In genomic region chr2:136386046-136386445, GRCh38 we compare ENCODE assay signal across 19 cellular contexts.
A peak's percentile ranks its signal among the peaks of the same experiment; 100 is the strongest.
DNase-seq lines count a peak whose midpoint lies in the region; ATAC-seq and TF ChIP-seq lines count a peak whose summit lies in the region.
"Had no signal": no experiment of that assay in that cellular context is flagged by ENCODE, and none has a peak within 500 bp of the region (broad histone marks: within the 10 kb centered on the region; RNA-seq: fewer than 3 reads in every experiment).

No MANE protein-coding gene starts in this region.

- no TSS peak for BruUV-seq in Calu3 (replicated peaks; lab: Mats Ljungman, UMichigan)

- TF ChIP-seq CTCF in foreskin keratinocyte (conservative IDR thresholded peaks at IDR 0.05), result no peak
- no peak for TF ChIP-seq CTCF in Calu3 (IDR thresholded peaks at IDR 0.05; ENCODE audit: unreplicated experiment)

- H3K4me1 ChIP-seq in foreskin keratinocyte, result no peaks in the 10 kb centered on the region
- H3K4me1 ChIP-seq: Caco-2 had no signal

- no peak overlapping the region for H3K27ac Mint-ChIP-seq in Calu3 (ENCODE audit: unreplicated experiment)
- H3K27ac Mint-ChIP-seq: activated CD4-positive, alpha-beta T cell treated with anti-CD3 and anti-CD28 coated beads, Interleukin-2, amount 10 ng/mL, durations not matched to agents 7 days and 5 days; effector memory CD8-positive, alpha-beta T cell had no signal

- no peaks in the 10 kb centered on the region for H3K27me3 ChIP-seq in foreskin keratinocyte
- H3K27me3 ChIP-seq: neutrophil, Peyer's patch, stomach had no signal

- intact Hi-C loops in sciatic nerve (cut with DNase I), result loop anchor here (10.0 kb wide), 1 partner anchor 471 kb away; no protein-coding TSS in a partner anchor
- intact Hi-C loops in Calu3 (cut with micrococcal nuclease; ENCODE audit: unreplicated experiment), result no loop called here

- H3K4me1 Mint-ChIP-seq in Calu3 (ENCODE audit: low read depth, unreplicated experiment), result no peaks in the 10 kb centered on the region

- no peak overlapping the region for H3K4me3 Mint-ChIP-seq in Calu3 (ENCODE audit: low read depth, unreplicated experiment)
- H3K4me3 Mint-ChIP-seq: activated CD4-positive, alpha-beta T cell treated with anti-CD3 and anti-CD28 coated beads, Interleukin-2, amount 10 ng/mL, durations not matched to agents 7 days and 5 days; effector memory CD8-positive, alpha-beta T cell had no signal

- CTCF ChIA-PET in Calu3 (lab: Charles Lee), result no interaction called here

- ATAC-seq in foreskin keratinocyte, result peak; percentile 47
- ATAC-seq in sciatic nerve, result peak; percentile 85
- ATAC-seq in HG03280 (IDR thresholded peaks at IDR 0.05; ENCODE audit: unreplicated experiment), result no peak
- no peak for ATAC-seq in GM21825 (IDR thresholded peaks at IDR 0.05; ENCODE audit: unreplicated experiment)
- ATAC-seq: effector memory CD8-positive, alpha-beta T cell; GM12878; left colon had no signal

- no peaks in the 10 kb centered on the region for H3K36me3 Mint-ChIP-seq in Calu3 (ENCODE audit: insufficient read depth, unreplicated experiment)

- H3K9me3 Mint-ChIP-seq in Calu3 (ENCODE audit: low read depth, unreplicated experiment), result no peaks in the 10 kb centered on the region
- H3K9me3 Mint-ChIP-seq: activated CD4-positive, alpha-beta T cell treated with anti-CD3 and anti-CD28 coated beads, Interleukin-2, amount 10 ng/mL, durations not matched to agents 7 days and 5 days; effector memory CD8-positive, alpha-beta T cell had no signal

- no peak overlapping the region for H3K27ac ChIP-seq in foreskin keratinocyte
- H3K27ac ChIP-seq: stomach had no signal

- DNase-seq in GM03348 (ENCODE audit: low spot score) (peak; percentile 32), NCI-H69 (lab: John Stamatoyannopoulos, UW) (peak; percentile 49), foreskin keratinocyte (no peak), sciatic nerve (ENCODE audit: low spot score) (no peak), Calu3 (no peak)
- DNase-seq: activated CD4-positive, alpha-beta T cell treated with anti-CD3 and anti-CD28 coated beads, Interleukin-2, amount 10 ng/mL, durations not matched to agents 7 days and 5 days; Caco-2; effector memory CD8-positive, alpha-beta T cell; GDM1; left colon; NCI-H1092 treated with DMSO at 0.1 percent for 48 hours; NCI-H2107; Peyer's patch; stomach; SW 1271 had no signal

- peaks cover 8% of the 10 kb centered on the region for H3K27me3 Mint-ChIP-seq in Calu3 (ENCODE audit: unreplicated experiment)
- H3K27me3 Mint-ChIP-seq: activated CD4-positive, alpha-beta T cell treated with anti-CD3 and anti-CD28 coated beads, Interleukin-2, amount 10 ng/mL, durations not matched to agents 7 days and 5 days; effector memory CD8-positive, alpha-beta T cell had no signal

Comparison
In these comparisons a context has a peak if more than half of its experiments do, and no peak if none do; other contexts are left out.
1. DNase-seq: peak in GM03348 (single experiment) and NCI-H69 (single experiment); none in foreskin keratinocyte (0 of 2), sciatic nerve (single experiment) and Calu3 (single experiment).
2. ATAC-seq: peak in foreskin keratinocyte (single experiment) and sciatic nerve (single experiment); none in HG03280 (single experiment) and GM21825 (single experiment).